In the genomic region with DNA sequence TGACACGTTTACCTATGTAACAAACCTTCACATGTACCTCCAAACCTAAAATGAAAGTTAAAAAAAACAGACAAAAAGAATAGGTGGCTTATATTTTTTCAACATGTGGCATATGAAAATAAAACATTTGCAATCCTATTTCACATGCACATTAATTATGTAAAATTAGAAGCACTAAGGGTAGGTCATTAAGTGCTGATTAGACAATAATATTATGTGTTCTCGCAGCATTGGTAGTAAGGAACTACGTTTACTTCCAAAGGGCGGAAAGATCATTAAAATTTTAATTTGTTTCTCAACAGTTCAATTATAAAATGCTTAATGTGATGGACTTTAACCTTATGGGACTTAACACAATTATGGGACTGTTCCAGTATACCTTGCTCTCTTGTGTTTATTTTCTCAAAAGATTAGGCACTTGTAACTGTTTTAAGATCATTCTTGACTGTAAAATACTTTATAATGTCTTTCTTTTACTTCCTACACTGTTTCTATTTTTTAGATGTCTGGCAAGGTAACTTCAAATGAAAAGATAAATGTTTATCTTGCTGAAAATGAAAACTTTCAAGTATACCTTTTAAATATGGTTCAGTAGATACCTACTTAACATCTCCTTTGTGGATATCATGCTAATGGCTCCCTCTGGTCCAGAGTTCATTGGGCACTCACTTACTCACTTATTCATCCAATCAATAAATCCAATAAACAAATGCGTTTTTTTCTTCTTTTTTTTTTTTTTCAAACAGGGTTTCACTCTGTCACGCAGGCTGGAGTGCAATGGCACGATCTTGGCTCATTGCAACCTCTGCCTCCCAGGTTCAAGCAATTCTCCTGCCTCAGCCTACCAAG, we compare ENCODE assay signal across 36 cellular contexts.
"Had no signal": no experiment of that assay in that cellular context is flagged by ENCODE, and none has a peak within 500 bp of the region (broad histone marks: within the 10 kb centered on the region; RNA-seq: fewer than 3 reads in every experiment).

No MANE protein-coding gene starts in this region.

- H3K27me3 Mint-ChIP-seq: activated CD4-positive, alpha-beta memory T cell treated with anti-CD3 and anti-CD28 coated beads, Interleukin-2, amount 10 ng/mL, durations not matched to agents 7 days and 5 days; activated CD8-positive, alpha-beta memory T cell treated with anti-CD3 and anti-CD28 coated beads, Interleukin-2, amount 10 ng/mL, durations not matched to agents 7 days and 5 days; activated naive CD8-positive, alpha-beta T cell treated with anti-CD3 and anti-CD28 coated beads for 36 hours; activated T-helper 17 cell treated with anti-CD3 and anti-CD28 coated beads, Interleukin-2, amount 50 U/mL, for 72 hours had no signal

- H3K9ac ChIP-seq: KMS-11 had no signal

- H3K27me3 ChIP-seq: brain microvascular endothelial cell, Peyer's patch, SJSA1 had no signal

- DNase-seq: activated CD4-positive, alpha-beta memory T cell treated with anti-CD3 and anti-CD28 coated beads, Interleukin-2, amount 10 ng/mL, durations not matched to agents 7 days and 5 days; activated CD4-positive, alpha-beta T cell treated with anti-CD3 and anti-CD28 coated beads for 1 hour; activated CD4-positive, alpha-beta T cell treated with anti-CD3 and anti-CD28 coated beads for 48 hours; activated CD4-positive, CD25-positive, alpha-beta regulatory T cell; activated CD8-positive, alpha-beta memory T cell treated with anti-CD3 and anti-CD28 coated beads for 24 hours; activated CD8-positive, alpha-beta memory T cell treated with anti-CD3 and anti-CD28 coated beads, Interleukin-2, amount 10 ng/mL, durations not matched to agents 7 days and 5 days; activated CD8-positive, alpha-beta memory T cell treated with anti-CD3 and anti-CD28 coated beads, Interleukin-2, amount 50 U/mL, for 48 hours; activated effector memory CD4-positive, alpha-beta T cell treated with anti-CD3 and anti-CD28 coated beads, Interleukin-2, amount 50 U/mL, for 16 hours; activated naive CD4-positive, alpha-beta T cell; activated naive CD4-positive, alpha-beta T cell treated with anti-CD3 and anti-CD28 coated beads, Interleukin-2, amount 50 U/mL, for 16 hours; activated naive CD8-positive, alpha-beta T cell treated with anti-CD3 and anti-CD28 coated beads for 36 hours; activated T-cell treated with anti-CD3 and anti-CD28 coated beads, Interleukin-2, amount 50 U/mL, for 72 hours; amniotic stem cell; aorta; brain microvascular endothelial cell; central memory CD4-positive, alpha-beta T cell; MV-4-11; NCI-H1092; NCI-H146; NCI-H187; NCI-H2081; NCI-H2171 treated with DMSO at 0.1 percent for 48 hours; NCI-H2227 treated with DMSO at 0.1 percent for 48 hours; NCI-H446; NCI-H510A treated with DMSO at 0.1 percent for 48 hours; NCI-H526 treated with DMSO at 0.1 percent for 48 hours; PC-3; Peyer's patch; RPMI8226; SHP77 treated with DMSO at 0.1 percent for 48 hours; SW 1271; T1000; WERI-Rb-1 had no signal

- H3K4me3 ChIP-seq: Peyer's patch, SJSA1 had no signal

- H3K4me2 ChIP-seq: KMS-11 had no signal

- H3K9me3 ChIP-seq: Peyer's patch, SJSA1 had no signal

- H3K27ac ChIP-seq: brain microvascular endothelial cell, KMS-11, Peyer's patch, SJSA1, WERI-Rb-1 had no signal

- H3K27ac Mint-ChIP-seq: activated CD4-positive, alpha-beta memory T cell treated with anti-CD3 and anti-CD28 coated beads, Interleukin-2, amount 10 ng/mL, durations not matched to agents 7 days and 5 days; activated CD8-positive, alpha-beta memory T cell treated with anti-CD3 and anti-CD28 coated beads, Interleukin-2, amount 10 ng/mL, durations not matched to agents 7 days and 5 days; activated naive CD8-positive, alpha-beta T cell treated with anti-CD3 and anti-CD28 coated beads for 36 hours; activated T-cell treated with anti-CD3 and anti-CD28 coated beads, Interleukin-2, amount 50 U/mL, for 72 hours; activated T-helper 17 cell treated with anti-CD3 and anti-CD28 coated beads, Interleukin-2, amount 50 U/mL, for 72 hours had no signal

- ATAC-seq: activated CD8-positive, alpha-beta memory T cell treated with anti-CD3 and anti-CD28 coated beads, Interleukin-2, amount 10 ng/mL, durations not matched to agents 7 days and 5 days; activated T-cell treated with anti-CD3 and anti-CD28 coated beads, Interleukin-2, amount 50 U/mL, for 72 hours; activated T-helper 17 cell treated with anti-CD3 and anti-CD28 coated beads, Interleukin-2, amount 50 U/mL, for 72 hours; PC-3 had no signal

- H3K4me3 Mint-ChIP-seq: activated CD4-positive, alpha-beta memory T cell treated with anti-CD3 and anti-CD28 coated beads, Interleukin-2, amount 10 ng/mL, durations not matched to agents 7 days and 5 days; activated CD8-positive, alpha-beta memory T cell treated with anti-CD3 and anti-CD28 coated beads, Interleukin-2, amount 10 ng/mL, durations not matched to agents 7 days and 5 days; activated naive CD8-positive, alpha-beta T cell treated with anti-CD3 and anti-CD28 coated beads for 36 hours; activated T-cell treated with anti-CD3 and anti-CD28 coated beads, Interleukin-2, amount 50 U/mL, for 72 hours; activated T-helper 17 cell treated with anti-CD3 and anti-CD28 coated beads, Interleukin-2, amount 50 U/mL, for 72 hours had no signal

- H3K36me3 ChIP-seq: brain microvascular endothelial cell, Peyer's patch, SJSA1, WERI-Rb-1 had no signal

- H3K36me3 Mint-ChIP-seq: activated CD8-positive, alpha-beta memory T cell treated with anti-CD3 and anti-CD28 coated beads, Interleukin-2, amount 10 ng/mL, durations not matched to agents 7 days and 5 days; activated naive CD8-positive, alpha-beta T cell treated with anti-CD3 and anti-CD28 coated beads for 36 hours had no signal

- H3K4me1 Mint-ChIP-seq: activated CD4-positive, alpha-beta memory T cell treated with anti-CD3 and anti-CD28 coated beads, Interleukin-2, amount 10 ng/mL, durations not matched to agents 7 days and 5 days; activated naive CD8-positive, alpha-beta T cell treated with anti-CD3 and anti-CD28 coated beads for 36 hours; activated T-helper 17 cell treated with anti-CD3 and anti-CD28 coated beads, Interleukin-2, amount 50 U/mL, for 72 hours had no signal

- H3K9me3 Mint-ChIP-seq: activated CD4-positive, alpha-beta memory T cell treated with anti-CD3 and anti-CD28 coated beads, Interleukin-2, amount 10 ng/mL, durations not matched to agents 7 days and 5 days; activated naive CD8-positive, alpha-beta T cell treated with anti-CD3 and anti-CD28 coated beads for 36 hours had no signal

- H3K4me1 ChIP-seq: Peyer's patch, SJSA1 had no signal
